In the genomic region with DNA sequence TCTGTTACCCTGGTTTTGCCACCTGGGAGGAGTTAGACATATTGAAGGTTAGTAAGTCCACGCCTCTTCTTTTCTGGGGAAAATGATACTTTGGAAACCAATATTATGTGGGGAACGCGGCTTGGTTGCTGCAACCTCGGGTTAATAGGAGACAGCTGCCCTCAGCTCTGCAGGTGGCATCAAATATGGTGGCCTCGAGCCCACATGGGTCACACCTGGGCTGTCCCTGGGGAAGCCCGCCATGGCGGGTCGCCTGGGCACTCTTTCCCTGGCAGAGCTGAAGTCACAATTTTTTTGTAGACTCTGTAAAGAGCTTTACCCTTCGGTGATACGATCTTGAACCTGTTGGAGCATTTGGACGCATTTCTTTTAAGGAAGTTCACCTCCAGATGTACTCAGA, we compare ENCODE assay signal across 15 cellular contexts. TPM values are rescaled to one million over a fixed set of nuclear protein-coding genes. Genes with fewer than 3 reads are reported as not detected.
DNase-seq lines count a peak whose midpoint lies in the region; ATAC-seq, FAIRE-seq and TF ChIP-seq lines count a peak whose summit lies in the region.
"Had no signal": no experiment of that assay in that cellular context is flagged by ENCODE, and none has a peak within 500 bp of the region (broad histone marks: within the 10 kb centered on the region; RNA-seq: fewer than 3 reads in every experiment).

No MANE protein-coding gene starts in this region.

- no peak overlapping the region for H3K27ac Mint-ChIP-seq in WTC11

- peaks cover 56% of the 10 kb centered on the region for H3K4me1 Mint-ChIP-seq in WTC11

- no peak for DNase-seq in A549 (ENCODE audit: low read depth in 1 of 2, low spot score in 1 of 2)
- DNase-seq in WTC11 (ENCODE audit: low spot score): no peak
- DNase-seq in fibroblast of villous mesenchyme (ENCODE audit: low read depth): no peak
- no peak for DNase-seq in islet precursor cell
- no peak for DNase-seq in mesendoderm
- DNase-seq: midbrain; NCI-H345; stimulated activated CD4-positive, alpha-beta T cell treated with anti-CD3 and anti-CD28 coated beads, Interleukin-2, amount 100 ng/mL, for 24 hours; T-helper 9 cell; tibial artery had no signal

- no peak overlapping the region for H3K18ac ChIP-seq in mesendoderm (ENCODE audit: low read length)

- H3K4ac ChIP-seq in mesendoderm (ENCODE audit: low read depth, low read length): no peak overlapping the region

- H3K23ac ChIP-seq in mesendoderm (ENCODE audit: low read length): no peak overlapping the region

- WGBS in A549 (ENCODE audit: missing lambda C conversion rate): 75% methylated on average over 11 of the region's 11 CpGs
- WGBS in mesendoderm (ENCODE audit: extremely low coverage, insufficient coverage, low lambda C conversion rate): no CpG with 5 or more reads among the region's 11 CpGs

- no peak for TF ChIP-seq POLR2A in A549 (IDR thresholded peaks at IDR 0.05; ENCODE audit: low read length)

- H3K36me3 Mint-ChIP-seq in WTC11: peaks cover 36% of the 10 kb centered on the region

- H4K5ac ChIP-seq in mesendoderm (ENCODE audit: low read length): no peak overlapping the region

- H3K4me3 ChIP-seq in A549 (peak overlapping the region; percentile 97), DOHH2 (ENCODE audit: low read length) (peak overlapping the region; percentile 99), fibroblast of villous mesenchyme (ENCODE audit: low read depth, low read length) (peak overlapping the region; percentile 21), mesendoderm (ENCODE audit: low read length) (no peak overlapping the region)

- H3K9me2 ChIP-seq in DOHH2 (replicated peaks; ENCODE audit: control insufficient read depth, low read length): no peaks in the 10 kb centered on the region

- TF ChIP-seq EP300 in A549 (IDR thresholded peaks at IDR 0.05): no peak

- no peaks in the 10 kb centered on the region for H3K9me3 Mint-ChIP-seq in WTC11

- CTCF ChIA-PET in A549 (lab: Yijun Ruan, JAX): interaction anchor here (0.9 to 3.5 kb wide), 7 partner anchors 10 to 141 kb away, joined by 3 to 24 read pairs (median 5); no protein-coding TSS in a partner anchor
- CTCF ChIA-PET in WTC11 (lab: Charles Lee): interaction anchor here (0.7 kb wide), 1 partner anchor 8 kb away, joined by 3 read pairs; no protein-coding TSS in a partner anchor

- H4K20me1 ChIP-seq in DOHH2 (ENCODE audit: control insufficient read depth, insufficient read depth, low read depth, low read length): peaks cover 54% of the 10 kb centered on the region

- H2AK5ac ChIP-seq in mesendoderm (ENCODE audit: low read length): no peak overlapping the region

- no peak overlapping the region for H4K8ac ChIP-seq in mesendoderm (ENCODE audit: low read depth, low read length)

- peak overlapping the region; percentile 70 for H3K4me3 Mint-ChIP-seq in WTC11

- no peak overlapping the region for H2BK120ac ChIP-seq in mesendoderm (ENCODE audit: low read depth, low read length)

- H3K36me3 ChIP-seq in DOHH2 (ENCODE audit: control insufficient read depth, low read length): peaks cover 68% of the 10 kb centered on the region
- H3K36me3 ChIP-seq in mesendoderm (ENCODE audit: control insufficient read depth, insufficient read depth, low read length): no peaks in the 10 kb centered on the region

- peaks cover 2% of the 10 kb centered on the region for H3F3A ChIP-seq in DOHH2 (ENCODE audit: control insufficient read depth, insufficient read depth)

- TF ChIP-seq CTCF in A549 (IDR thresholded peaks at IDR 0.05) (no peak), DOHH2 (IDR thresholded peaks at IDR 0.05; ENCODE audit: low read depth, low read length, poor library complexity, severe bottlenecking) (no peak), WTC11 (IDR thresholded peaks at IDR 0.05) (no peak), fibroblast of villous mesenchyme (IDR thresholded peaks at IDR 0.05; ENCODE audit: insufficient read depth, low read depth, low read length) (no peak)

- peaks cover 17% of the 10 kb centered on the region for H3K27me3 Mint-ChIP-seq in WTC11 (ENCODE audit: low read depth)

- no peak overlapping the region for H2BK15ac ChIP-seq in mesendoderm (replicated peaks; ENCODE audit: low read depth)

- H2BK5ac ChIP-seq in mesendoderm (ENCODE audit: low read length): no peak overlapping the region

- no peak overlapping the region for H3K56ac ChIP-seq in mesendoderm (ENCODE audit: low read length)

- H3K9me3 ChIP-seq in A549 (no peaks in the 10 kb centered on the region), DOHH2 (ENCODE audit: control insufficient read depth, insufficient read depth, low read length) (no peaks in the 10 kb centered on the region)
- H3K9me3 ChIP-seq: tibial artery had no signal

- H3K4me1 ChIP-seq in A549: peaks cover 66% of the 10 kb centered on the region
- H3K4me1 ChIP-seq in DOHH2 (ENCODE audit: control insufficient read depth, low read length): peaks cover 46% of the 10 kb centered on the region
- peaks cover 5% of the 10 kb centered on the region for H3K4me1 ChIP-seq in mesendoderm (ENCODE audit: control insufficient read depth, low read depth, low read length)

- peaks cover 17% of the 10 kb centered on the region for H3K79me1 ChIP-seq in mesendoderm (ENCODE audit: low read length)

- H3K4me2 ChIP-seq in A549 (peak overlapping the region; percentile 94), DOHH2 (ENCODE audit: low read length) (peak overlapping the region; percentile 85), mesendoderm (ENCODE audit: low read length) (no peak overlapping the region)

- FAIRE-seq in A549 (lab: Jason Lieb, UNC): no peak
- FAIRE-seq: D721Med, frontal cortex had no signal

- TF ChIP-seq RAD21 in A549 (conservative IDR thresholded peaks at IDR 0.05 in 1 of 2, IDR thresholded peaks at IDR 0.05 in 1 of 2): no peak

- ATAC-seq in A549 (no peak), WTC11 (no peak), GM21528 (IDR thresholded peaks at IDR 0.05; ENCODE audit: low FRiP score, unreplicated experiment) (no peak), GM21381 (IDR thresholded peaks at IDR 0.05; ENCODE audit: unreplicated experiment) (no peak)

- H3K9ac ChIP-seq in mesendoderm (ENCODE audit: low read length): no peak overlapping the region

- H3K27ac ChIP-seq in A549 (peak overlapping the region; percentile 96), DOHH2 (ENCODE audit: low read depth, low read length) (no peak overlapping the region), mesendoderm (ENCODE audit: low read depth, low read length) (no peak overlapping the region)

- H3K79me2 ChIP-seq in DOHH2 (ENCODE audit: control insufficient read depth, low read length) (peaks cover 75% of the 10 kb centered on the region), mesendoderm (ENCODE audit: control insufficient read depth, insufficient read depth, low read length) (peaks cover 43% of the 10 kb centered on the region)

- POLR2A ChIA-PET in A549 (lab: Yijun Ruan, JAX) (interaction anchor here (0.7 to 1.4 kb wide), 3 partner anchors 22 to 818 kb away, joined by 3 to 4 read pairs (median 4); partner anchors contain the start of gene PITRM1), WTC11 (lab: Charles Lee) (no interaction called here)

- H3K27me3 ChIP-seq in DOHH2 (ENCODE audit: control insufficient read depth, low read length) (no peaks in the 10 kb centered on the region), mesendoderm (ENCODE audit: insufficient read depth, low read length, poor library complexity) (no peaks in the 10 kb centered on the region)
- H3K27me3 ChIP-seq: tibial artery had no signal

TF ChIP-seq in A549, 52 proteins besides CTCF, POLR2A, EP300 and RAD21:
- no peak for TF ChIP-seq MAFK (IDR thresholded peaks at IDR 0.05; ENCODE audit: partially characterized antibody)
- TF ChIP-seq HDAC2 (IDR thresholded peaks at IDR 0.05): no peak
- TF ChIP-seq RFX5 (IDR thresholded peaks at IDR 0.05): no peak
- TF ChIP-seq BHLHE40 (IDR thresholded peaks at IDR 0.05; ENCODE audit: low read depth, low read length): no peak

TF ChIP-seq in WTC11, 78 proteins besides CTCF, POLR2A, EP300 and RAD21 (continues in another document):
- TF ChIP-seq ZNF423 (CRISPR knock-in tag; IDR thresholded peaks at IDR 0.05) (no peak), SP1 (CRISPR knock-in tag; conservative IDR thresholded peaks at IDR 0.05) (no peak), CBFB (CRISPR knock-in tag; IDR thresholded peaks at IDR 0.05; ENCODE audit: low read depth) (no peak), ZSCAN18 (CRISPR knock-in tag; IDR thresholded peaks at IDR 0.05) (no peak)
- TF ChIP-seq, protein P1, sequence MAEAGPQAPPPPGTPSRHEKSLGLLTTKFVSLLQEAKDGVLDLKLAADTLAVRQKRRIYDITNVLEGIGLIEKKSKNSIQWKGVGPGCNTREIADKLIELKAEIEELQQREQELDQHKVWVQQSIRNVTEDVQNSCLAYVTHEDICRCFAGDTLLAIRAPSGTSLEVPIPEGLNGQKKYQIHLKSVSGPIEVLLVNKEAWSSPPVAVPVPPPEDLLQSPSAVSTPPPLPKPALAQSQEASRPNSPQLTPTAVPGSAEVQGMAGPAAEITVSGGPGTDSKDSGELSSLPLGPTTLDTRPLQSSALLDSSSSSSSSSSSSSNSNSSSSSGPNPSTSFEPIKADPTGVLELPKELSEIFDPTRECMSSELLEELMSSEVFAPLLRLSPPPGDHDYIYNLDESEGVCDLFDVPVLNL (CRISPR knock-in tag; IDR thresholded peaks at IDR 0.05; ENCODE audit: borderline replicate concordance, low read depth): no peak

RNA-seq across cellular contexts. Expression of gene PFKP, which starts 2.5 kb away (rescaled TPM):
- 164 and 166 TPM in 2 replicates for polyA plus RNA-seq in A549 (2011; rRNA removed)
- 360 and 395 TPM in 2 replicates for polyA plus RNA-seq in A549 (2012; cell fraction: cytosol; rRNA removed)
- 741 and 798 TPM in 2 replicates for polyA plus RNA-seq in A549 (2012; cell fraction: nucleus; rRNA removed)
- 273 to 329 TPM (median 279 TPM) in 3 replicates for polyA plus RNA-seq in A549 (2017; fragmentation: RNase III; extraction: RNeasy Plus Mini Kit Qiagen cat#74134 plus additional on column Dnase treatment)
- polyA minus RNA-seq in A549 (2011; rRNA and poly(A)+ RNA removed): 130 and 164 TPM in 2 replicates
- total RNA-seq in WTC11 (2021): 127 to 156 TPM (median 150 TPM) in 3 replicates
- total RNA-seq in fibroblast of villous mesenchyme: 120 and 145 TPM in 2 replicates
- polyA plus RNA-seq in mesendoderm (2013, experiment 1 of 2): 43.2 TPM
- polyA plus RNA-seq in mesendoderm (2013, experiment 2 of 2): 46.8 TPM

Comparison
In these comparisons a context has a peak if more than half of its experiments do, and no peak if none do; other contexts are left out.
1. H3K27ac ChIP-seq: peak in A549 (2 of 2); none in DOHH2 (single experiment) and mesendoderm (single experiment).